Comparison of ENCODE assay signal across 13 cellular contexts in genomic region chr10:3093996-3094395, GRCh38. TPM values are rescaled to one million over a fixed set of nuclear protein-coding genes. Genes with fewer than 3 reads are reported as not detected.
DNase-seq lines count a peak whose midpoint lies in the region; FAIRE-seq and TF ChIP-seq lines count a peak whose summit lies in the region.
"Had no signal": no experiment of that assay in that cellular context is flagged by ENCODE, and none has a peak within 500 bp of the region (broad histone marks: within the 10 kb centered on the region; RNA-seq: fewer than 3 reads in every experiment).

No MANE protein-coding gene starts in this region.

- TF ChIP-seq CTCF in astrocyte (IDR thresholded peaks at IDR 0.05; ENCODE audit: insufficient read depth, low read depth, low read length): no peak

- H2AFZ ChIP-seq in astrocyte (ENCODE audit: low read depth, low read length): no peak overlapping the region

- H3K27me3 ChIP-seq in BLaER1 (no peaks in the 10 kb centered on the region), HUES48 (ENCODE audit: control insufficient read depth, insufficient read depth, low read length) (no peaks in the 10 kb centered on the region), astrocyte (ENCODE audit: insufficient read depth, low read length) (no peaks in the 10 kb centered on the region), muscle layer of colon (ENCODE audit: control insufficient read depth in 1 of 2, insufficient read depth in 2 of 2, low read length in 2 of 2) (no peaks in the 10 kb centered on the region)
- H3K27me3 ChIP-seq: heart left ventricle had no signal

- peaks cover 75% of the 10 kb centered on the region for H3K4me1 Mint-ChIP-seq in astrocyte (ENCODE audit: low read depth, unreplicated experiment)

- peaks cover 69% of the 10 kb centered on the region for H3K79me2 ChIP-seq in astrocyte (ENCODE audit: insufficient read depth, low read length)

- H3K4me1 ChIP-seq in BLaER1: peaks cover 65% of the 10 kb centered on the region
- peaks cover 18% of the 10 kb centered on the region; the same call in 1 of the 2 replicates for H3K4me1 ChIP-seq in HUES48 (ENCODE audit: control insufficient read depth, insufficient read depth, low read length)
- peaks cover 57% of the 10 kb centered on the region for H3K4me1 ChIP-seq in astrocyte (ENCODE audit: insufficient read depth, low read length)
- H3K4me1 ChIP-seq in muscle layer of colon (ENCODE audit: insufficient read depth, low read length): peaks cover 38% of the 10 kb centered on the region

- H3K9ac ChIP-seq in BLaER1 (no peak overlapping the region), HUES48 (ENCODE audit: low read depth, low read length) (no peak overlapping the region), astrocyte (ENCODE audit: low read length) (peak overlapping the region; percentile 74), muscle layer of colon (ENCODE audit: low read length) (no peak overlapping the region)
- H3K9ac ChIP-seq: KMS-11 had no signal

- peak overlapping the region; percentile 29; the same call in 1 of the 2 replicates for H3K4me2 ChIP-seq in BLaER1
- peak overlapping the region; percentile 78 for H3K4me2 ChIP-seq in astrocyte (ENCODE audit: low read length)
- H3K4me2 ChIP-seq: KMS-11 had no signal

- no peaks in the 10 kb centered on the region for H3K9me3 ChIP-seq in BLaER1
- no peaks in the 10 kb centered on the region for H3K9me3 ChIP-seq in HUES48 (ENCODE audit: control insufficient read depth, insufficient read depth, low read length)
- no peaks in the 10 kb centered on the region for H3K9me3 ChIP-seq in astrocyte (ENCODE audit: insufficient read depth, low read depth, low read length)
- no peaks in the 10 kb centered on the region for H3K9me3 ChIP-seq in muscle layer of colon (ENCODE audit: low read length)
- H3K9me3 ChIP-seq: heart left ventricle had no signal

- H3K27me3 Mint-ChIP-seq in astrocyte (ENCODE audit: low read depth, unreplicated experiment): no peaks in the 10 kb centered on the region
- H3K27me3 Mint-ChIP-seq: CD4-positive, alpha-beta memory T cell had no signal

- peaks cover 22% of the 10 kb centered on the region for H3K36me3 Mint-ChIP-seq in astrocyte (ENCODE audit: low read depth, unreplicated experiment)

- peak overlapping the region; percentile 93 for H3K27ac Mint-ChIP-seq in astrocyte (ENCODE audit: unreplicated experiment)

- H3K9me3 Mint-ChIP-seq in astrocyte (ENCODE audit: unreplicated experiment): no peaks in the 10 kb centered on the region
- H3K9me3 Mint-ChIP-seq: CD4-positive, alpha-beta memory T cell had no signal

- H3K36me3 ChIP-seq in BLaER1 (peaks cover 94% of the 10 kb centered on the region), HUES48 (ENCODE audit: control insufficient read depth, insufficient read depth, low read length) (peaks cover 26% of the 10 kb centered on the region), astrocyte (ENCODE audit: insufficient read depth, low read length) (no peaks in the 10 kb centered on the region), muscle layer of colon (ENCODE audit: insufficient read depth, low read length) (no peaks in the 10 kb centered on the region)

- H3K4me3 ChIP-seq in BLaER1 (no peak overlapping the region), HUES48 (ENCODE audit: low read depth, low read length) (no peak overlapping the region), astrocyte (ENCODE audit: insufficient read depth, low read depth, low read length) (peak overlapping the region; percentile 40), muscle layer of colon (ENCODE audit: low read depth in 1 of 2, low read length in 2 of 2) (no peak overlapping the region)
- H3K4me3 ChIP-seq: heart left ventricle had no signal

- no peak for FAIRE-seq in astrocyte (lab: Jason Lieb, UNC)

- DNase-seq in astrocyte (ENCODE audit: low read depth) (no peak), HPDE6-E6E7 (ENCODE audit: extremely low spot score) (no peak), NCI-H2227 treated with DMSO at 0.1 percent for 48 hours (lab: John Stamatoyannopoulos, UW) (no peak), NCI-H1930 (lab: John Stamatoyannopoulos, UW) (no peak)
- DNase-seq in activated CD4-positive, CD25-positive, alpha-beta regulatory T cell treated with anti-CD3 and anti-CD28 coated beads, Interleukin-2, amount 50 U/mL, for 72 hours: no peak
- DNase-seq: aorta; CD4-positive, alpha-beta memory T cell; heart left ventricle; NCI-H2029 treated with DMSO at 0.1 percent for 48 hours had no signal

- H3K4me3 Mint-ChIP-seq in astrocyte (ENCODE audit: unreplicated experiment): peak overlapping the region; percentile 43

- H3K27ac ChIP-seq in BLaER1 (no peak overlapping the region), HUES48 (ENCODE audit: low read depth, low read length) (peak overlapping the region; percentile 90), astrocyte (ENCODE audit: low read depth, low read length) (peak overlapping the region; percentile 96), muscle layer of colon (ENCODE audit: low read depth, low read length) (peak overlapping the region; percentile 67)
- H3K27ac ChIP-seq: KMS-11 had no signal

- H4K20me1 ChIP-seq in BLaER1 (peaks cover 100% of the 10 kb centered on the region), astrocyte (ENCODE audit: insufficient read depth, low read length) (no peaks in the 10 kb centered on the region)

RNA-seq across cellular contexts. Expression of gene PFKP, which starts 26.6 kb away (rescaled TPM):
- total RNA-seq in astrocyte: 356 and 361 TPM in 2 replicates
